8 cellular contexts compared by ENCODE assay signal in the genomic region with DNA sequence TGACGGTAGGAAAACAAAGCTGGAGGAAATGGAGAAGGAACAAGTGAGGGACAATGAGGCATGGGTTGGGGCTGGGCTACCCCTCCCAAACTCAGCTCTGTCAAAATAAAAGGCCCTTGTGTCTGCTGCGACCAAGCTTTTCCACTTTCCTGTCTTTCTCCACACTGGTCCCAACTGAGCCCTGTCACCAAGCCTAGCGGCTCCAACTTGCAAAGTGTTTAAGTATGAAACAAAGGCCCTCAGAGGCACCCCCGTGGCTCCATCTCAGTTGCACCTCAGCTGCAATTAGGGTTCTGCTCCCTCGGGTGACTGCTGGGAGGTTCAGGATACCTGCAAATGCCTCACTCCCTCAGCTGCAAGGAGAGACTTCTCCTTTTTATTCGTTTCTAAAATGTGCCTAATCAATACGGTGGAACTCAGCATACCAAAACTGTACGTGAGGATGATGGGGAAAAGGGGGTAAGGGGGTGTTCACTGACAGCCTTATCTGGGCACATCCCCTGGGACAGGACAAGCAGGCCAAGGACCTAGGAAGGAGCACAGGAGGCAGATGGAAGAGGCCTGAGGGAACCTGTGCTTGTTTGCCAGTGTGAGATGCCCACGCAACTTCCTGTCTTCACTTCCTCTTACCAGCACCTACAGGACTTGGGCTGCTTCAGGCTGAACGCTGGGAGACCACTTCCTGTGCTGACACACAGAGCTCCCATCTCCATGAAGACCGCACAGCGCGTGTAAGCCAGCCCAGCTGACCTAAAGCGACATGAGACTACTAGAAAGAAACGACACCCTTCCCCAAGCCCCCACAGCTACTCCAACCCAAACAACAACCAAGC. TPM values are rescaled to one million over a fixed set of nuclear protein-coding genes. Genes with fewer than 3 reads are reported as not detected.
A peak's percentile ranks its signal among the peaks of the same experiment; 100 is the strongest.
DNase-seq lines count a peak whose midpoint lies in the region; ATAC-seq and TF ChIP-seq lines count a peak whose summit lies in the region.

No MANE protein-coding gene starts in this region.

- H3K9me3 Mint-ChIP-seq in progenitor cell of endocrine pancreas (ENCODE audit: low read depth): no peaks in the 10 kb centered on the region

- ATAC-seq in GM19043 (IDR thresholded peaks at IDR 0.05; ENCODE audit: low read depth, unreplicated experiment): peak; percentile 91
- peak; percentile 77 for ATAC-seq in HG03432 (IDR thresholded peaks at IDR 0.05; ENCODE audit: unreplicated experiment)

- peaks cover 3% of the 10 kb centered on the region for H3K36me3 Mint-ChIP-seq in progenitor cell of endocrine pancreas (ENCODE audit: insufficient read depth)

- no peak for TF ChIP-seq CTCF in progenitor cell of endocrine pancreas (IDR thresholded peaks at IDR 0.05; ENCODE audit: unreplicated experiment)

- no peak overlapping the region for H3K4me3 Mint-ChIP-seq in progenitor cell of endocrine pancreas (ENCODE audit: low read depth)

- intact Hi-C loops in posterior vena cava (cut with DNase I): loop anchor here (2.0 to 10.0 kb wide), 4 partner anchors 34 to 134 kb away; no protein-coding TSS in a partner anchor

- peak overlapping the region; percentile 65 for H3K27ac ChIP-seq in cingulate gyrus (ENCODE audit: low read depth, low read length)

- H3K4me1 Mint-ChIP-seq in progenitor cell of endocrine pancreas (ENCODE audit: low read depth): no peaks in the 10 kb centered on the region

- peak in 3 of 4 experiments; percentile 40 to 66 (median 64) for DNase-seq in activated CD4-positive, CD25-positive, alpha-beta regulatory T cell (lab: John Stamatoyannopoulos, UW)
- DNase-seq in posterior vena cava (ENCODE audit: low spot score) (peak; percentile 89), progenitor cell of endocrine pancreas (ENCODE audit: low spot score, unreplicated experiment) (no peak), middle frontal gyrus (ENCODE audit: extremely low spot score, low spot score) (no peak), NCI-H2081 (lab: John Stamatoyannopoulos, UW) (no peak)

- no peak overlapping the region for H3K27ac Mint-ChIP-seq in progenitor cell of endocrine pancreas

- peaks cover 3% of the 10 kb centered on the region for H3K27me3 Mint-ChIP-seq in progenitor cell of endocrine pancreas

RNA-seq across cellular contexts. Expression of a gene that starts 8.9 kb away (rescaled TPM):
- 10 to 100 TPM in 1 of 2 donors, 1 to 10 TPM in 1; 6.2 to 11.1 TPM for total RNA-seq in posterior vena cava
- 3.6 and 5.5 TPM in 2 replicates for total RNA-seq in progenitor cell of endocrine pancreas

RNA-seq across cellular contexts. Expression of a gene that starts 9.8 kb away (rescaled TPM):
- total RNA-seq in posterior vena cava (10 to 100 TPM; 15.3 to 20.6 TPM), progenitor cell of endocrine pancreas (2.4 TPM in 2 replicates)

RNA-seq across cellular contexts. Expression of a gene that starts 16.9 kb away (rescaled TPM):
- total RNA-seq in posterior vena cava: under 1 TPM; 0.42 to 0.43 TPM
- not detected in 2 replicates for total RNA-seq in progenitor cell of endocrine pancreas

RNA-seq across cellular contexts. Expression of a gene that starts 31.4 kb away (rescaled TPM):
- total RNA-seq in posterior vena cava (100 to 1,000 TPM in 1 of 2 donors, 10 to 100 TPM in 1; 90.1 to 102 TPM), progenitor cell of endocrine pancreas (279 and 297 TPM in 2 replicates)

RNA-seq across cellular contexts. Expression of a gene that starts 32.3 kb away (rescaled TPM):
- 10 to 100 TPM; 14.4 to 16.3 TPM for total RNA-seq in posterior vena cava
- total RNA-seq in progenitor cell of endocrine pancreas: 97.4 and 99.1 TPM in 2 replicates

Comparison
In these comparisons a context has a peak if more than half of its experiments do, and no peak if none do; other contexts are left out.
1. DNase-seq: peak in activated CD4-positive, CD25-positive, alpha-beta regulatory T cell (3 of 4) and posterior vena cava (single experiment); none in progenitor cell of endocrine pancreas (single experiment), middle frontal gyrus (single experiment) and NCI-H2081 (0 of 2).